In genomic region chr12:5661820-5662219, GRCh38 we compare ENCODE assay signal across 15 cellular contexts.
"Had no signal": no experiment of that assay in that cellular context is flagged by ENCODE, and none has a peak within 500 bp of the region (broad histone marks: within the 10 kb centered on the region; RNA-seq: fewer than 3 reads in every experiment).

No MANE protein-coding gene starts in this region.

- H3K9me3 ChIP-seq: esophagus muscularis mucosa, tibial nerve had no signal

- H3K27me3 ChIP-seq: cardiac muscle cell, esophagus muscularis mucosa, tibial nerve had no signal

- H3K27ac ChIP-seq: cardiac muscle cell, esophagus muscularis mucosa, skin epidermis, tibial nerve had no signal

- H3K36me3 ChIP-seq: cardiac muscle cell, esophagus muscularis mucosa, tibial nerve had no signal

- DNase-seq: activated B cell treated with CpG ODN at 0.5 μM for 24 hours; activated CD4-positive, alpha-beta memory T cell treated with anti-CD3 and anti-CD28 coated beads for 36 hours; activated CD4-positive, alpha-beta T cell treated with anti-CD3 and anti-CD28 coated beads for 4 hours; activated T-cell treated with anti-CD3 and anti-CD28 coated beads for 4 hours; dermis blood vessel endothelial cell; effector memory CD4-positive, alpha-beta T cell; nephron progenitor cell; nucleus accumbens; stimulated activated CD4-positive, alpha-beta T cell treated with anti-CD3 and anti-CD28 coated beads, Interleukin-15, amount 100 ng/mL, for 24 hours; stimulated activated CD4-positive, alpha-beta T cell treated with anti-CD3 and anti-CD28 coated beads, Interleukin-2, amount 100 ng/mL, for 48 hours had no signal

- H3K4me1 ChIP-seq: esophagus muscularis mucosa, tibial nerve had no signal

- H3K4me3 ChIP-seq: cardiac muscle cell, esophagus muscularis mucosa, lung, skin epidermis, tibial nerve had no signal
